In the genomic region with DNA sequence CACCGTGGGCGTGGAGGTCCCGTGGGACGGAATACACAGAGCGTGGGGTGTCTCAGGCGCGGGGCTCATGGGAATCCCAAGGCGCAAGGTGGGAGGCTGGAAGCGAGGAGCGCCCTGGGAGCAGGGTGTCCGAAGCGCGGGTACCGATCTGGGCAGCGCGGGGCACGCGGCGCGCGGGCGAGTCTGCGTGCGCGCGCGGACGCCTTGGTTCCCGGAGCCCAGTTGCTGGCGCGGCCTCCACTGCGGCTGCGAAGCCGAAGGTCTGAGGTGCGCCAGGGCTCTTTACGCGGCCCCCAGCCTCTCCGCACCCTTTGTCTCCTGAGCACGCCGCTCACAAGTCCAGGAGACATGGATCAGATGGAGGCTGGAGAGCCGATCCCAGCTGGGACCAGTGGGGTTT, we compare ENCODE assay signal across 7 cellular contexts.
DNase-seq lines count a peak whose midpoint lies in the region; ATAC-seq, FAIRE-seq and TF ChIP-seq lines count a peak whose summit lies in the region.
"Not testable (repeated sequence)": the region's sequence is repeated elsewhere in the genome, so short reads cannot be mapped to it uniquely, and the experiment has no call there.

No MANE protein-coding gene starts in this region.

- not testable (repeated sequence) for H4K20me1 ChIP-seq in H1 (replicated peaks in 1 of 2; ENCODE audit: control insufficient read depth in 1 of 2, insufficient read depth in 2 of 2, low read length in 2 of 2)

- H3K18ac ChIP-seq in H1 (ENCODE audit: extremely low read depth, low read length); mesendoderm (ENCODE audit: low read length): not testable (repeated sequence)

- not testable (repeated sequence) for H2BK120ac ChIP-seq in H1 (replicated peaks; ENCODE audit: low read depth, low read length); mesendoderm (ENCODE audit: low read depth, low read length)

- H3K27me3 ChIP-seq in CD8-positive, alpha-beta memory T cell (ENCODE audit: insufficient read depth, low read length, poor library complexity, severe bottlenecking); H7 (ENCODE audit: control insufficient read depth, insufficient read depth, low read length); H1 (replicated peaks in 1 of 4; ENCODE audit: control insufficient read depth in 3 of 4, extremely low read depth in 1 of 4, insufficient read depth in 3 of 4, low read length in 3 of 4); mesendoderm (ENCODE audit: insufficient read depth, low read length, poor library complexity): not testable (repeated sequence)

- H2AK5ac ChIP-seq in H1 (ENCODE audit: low read depth, low read length); mesendoderm (ENCODE audit: low read length): not testable (repeated sequence)

- H3K79me1 ChIP-seq in H1 (ENCODE audit: low read depth, low read length); mesendoderm (ENCODE audit: low read length): not testable (repeated sequence)

- H3K9me3 ChIP-seq in CD8-positive, alpha-beta memory T cell (ENCODE audit: low read length); H1 (ENCODE audit: insufficient read depth in 2 of 2, low read depth in 1 of 2, low read length in 1 of 2): not testable (repeated sequence)

- H3K79me2 ChIP-seq in H1 (ENCODE audit: control insufficient read depth in 1 of 2, insufficient read depth in 2 of 2, low read length in 2 of 2): peaks cover 9 to 23% of the 10 kb centered on the region in 2 experiments
- H3K79me2 ChIP-seq in mesendoderm (ENCODE audit: control insufficient read depth, insufficient read depth, low read length): peaks cover 15% of the 10 kb centered on the region

- H3K4me3 Mint-ChIP-seq in CD8-positive, alpha-beta memory T cell: peak overlapping the region in 5 of 7 donors; percentile 1 to 97 (median 53)
- peak overlapping the region; percentile 28 for H3K4me3 Mint-ChIP-seq in activated naive CD8-positive, alpha-beta T cell treated with anti-CD3 and anti-CD28 coated beads, Interleukin-2, amount 10 ng/mL, durations not matched to agents 7 days and 5 days
- H3K4me3 Mint-ChIP-seq in progenitor cell of endocrine pancreas (ENCODE audit: low read depth): peak overlapping the region; percentile 24

- not testable (repeated sequence) for H3K36me3 Mint-ChIP-seq in CD8-positive, alpha-beta memory T cell; activated naive CD8-positive, alpha-beta T cell treated with anti-CD3 and anti-CD28 coated beads, Interleukin-2, amount 10 ng/mL, durations not matched to agents 7 days and 5 days; progenitor cell of endocrine pancreas (ENCODE audit: insufficient read depth)

- H4K91ac ChIP-seq in H1 (replicated peaks; ENCODE audit: insufficient read length, low read length): not testable (repeated sequence)

- H3K27me3 Mint-ChIP-seq in CD8-positive, alpha-beta memory T cell: peaks cover 7 to 10% of the 10 kb centered on the region in 2 donors
- H3K27me3 Mint-ChIP-seq in activated naive CD8-positive, alpha-beta T cell treated with anti-CD3 and anti-CD28 coated beads, Interleukin-2, amount 10 ng/mL, durations not matched to agents 7 days and 5 days: peaks cover 66% of the 10 kb centered on the region
- H3K27me3 Mint-ChIP-seq in progenitor cell of endocrine pancreas: not testable (repeated sequence)

- H3K56ac ChIP-seq in H1 (replicated peaks; ENCODE audit: insufficient read length, low read depth, low read length): not testable (repeated sequence)
- H3K56ac ChIP-seq in mesendoderm (ENCODE audit: low read length): peak overlapping the region; percentile 49

- H4K5ac ChIP-seq in H1 (ENCODE audit: insufficient read length, low read depth, low read length); mesendoderm (ENCODE audit: low read length): not testable (repeated sequence)

- not testable (repeated sequence) for TF ChIP-seq POLR2A in H1 (IDR thresholded peaks at IDR 0.05; ENCODE audit: control extremely low read depth in 1 of 2, low read depth in 2 of 2, low read length in 2 of 2)

- H2BK12ac ChIP-seq in H1 (ENCODE audit: low read depth, low read length): not testable (repeated sequence)

- H3K23me2 ChIP-seq in H1 (ENCODE audit: low read depth, low read length): not testable (repeated sequence)

- peaks cover 24 to 39% (median 26%) of the 10 kb centered on the region in 3 donors for H3K4me1 Mint-ChIP-seq in CD8-positive, alpha-beta memory T cell
- peaks cover 13% of the 10 kb centered on the region for H3K4me1 Mint-ChIP-seq in activated naive CD8-positive, alpha-beta T cell treated with anti-CD3 and anti-CD28 coated beads, Interleukin-2, amount 10 ng/mL, durations not matched to agents 7 days and 5 days
- H3K4me1 Mint-ChIP-seq in progenitor cell of endocrine pancreas (ENCODE audit: low read depth): peaks cover 12% of the 10 kb centered on the region

- not testable (repeated sequence) for H4K8ac ChIP-seq in H1 (ENCODE audit: extremely low read depth, insufficient read depth, low read length); mesendoderm (ENCODE audit: low read depth, low read length)

- POLR2A ChIA-PET in CD8-positive, alpha-beta memory T cell (lab: Charles Lee); activated naive CD8-positive, alpha-beta T cell treated with anti-CD3 and anti-CD28 coated beads, Interleukin-2, amount 10 ng/mL, durations not matched to agents 7 days and 5 days (lab: Charles Lee): not testable (repeated sequence)
- POLR2A ChIA-PET in H1 (lab: Charles Lee; ENCODE audit: partially characterized antibody): interaction anchor here (1.1 kb wide), 1 partner anchor 8 kb away, joined by 3 read pairs; no protein-coding TSS in a partner anchor

- not testable (repeated sequence) for H3K4ac ChIP-seq in H1 (replicated peaks; ENCODE audit: insufficient read length, low read depth, low read length); mesendoderm (ENCODE audit: low read depth, low read length)

- FAIRE-seq in H1 (lab: Jason Lieb, UNC): not testable (repeated sequence)

- TF ChIP-seq CTCF in H1 (IDR thresholded peaks at IDR 0.05; ENCODE audit: control extremely low read depth in 1 of 3, insufficient read depth in 1 of 3, low read depth in 1 of 3, low read length in 3 of 3); progenitor cell of endocrine pancreas (IDR thresholded peaks at IDR 0.05; ENCODE audit: unreplicated experiment): not testable (repeated sequence)

- CTCF ChIA-PET in CD8-positive, alpha-beta memory T cell (lab: Charles Lee): interaction anchor here (0.7 kb wide), 1 partner anchor 8 kb away, joined by 3 read pairs; no protein-coding TSS in a partner anchor
- CTCF ChIA-PET in H1 (lab: Charles Lee; ENCODE audit: partially characterized antibody): interaction anchor here (1.6 kb wide), 1 partner anchor 11 kb away, joined by 3 read pairs; no protein-coding TSS in a partner anchor

- H2BK20ac ChIP-seq in H1 (ENCODE audit: low read length): not testable (repeated sequence)

- not testable (repeated sequence) for TF ChIP-seq RAD21 in H1 (IDR thresholded peaks at IDR 0.05 in 1 of 2, conservative IDR thresholded peaks at IDR 0.05 in 1 of 2; ENCODE audit: low read depth in 2 of 2, low read length in 2 of 2)

- not testable (repeated sequence) for H3K36me3 ChIP-seq in CD8-positive, alpha-beta memory T cell (ENCODE audit: insufficient read depth, low read length); H7 (replicated peaks; ENCODE audit: control insufficient read depth, insufficient read depth, low read length); H1 (ENCODE audit: control insufficient read depth in 2 of 4, insufficient read depth in 4 of 4, low read length in 3 of 4); mesendoderm (ENCODE audit: control insufficient read depth, insufficient read depth, low read length)

- H3K9ac ChIP-seq in H1 (replicated peaks in 1 of 4; ENCODE audit: extremely low read depth in 1 of 4, low read depth in 3 of 4, low read length in 3 of 4): not testable (repeated sequence)
- peak overlapping the region; percentile 24 for H3K9ac ChIP-seq in mesendoderm (ENCODE audit: low read length)

- not testable (repeated sequence) for H2AFZ ChIP-seq in H1 (ENCODE audit: low read length)

- not testable (repeated sequence) for H3K4me1 ChIP-seq in CD8-positive, alpha-beta memory T cell (ENCODE audit: insufficient read depth, low read length); mesendoderm (ENCODE audit: control insufficient read depth, low read depth, low read length)
- peaks cover 0 to 18% (median 7%) of the 10 kb centered on the region in 4 experiments; a peak in 6 of 7 replicates for H3K4me1 ChIP-seq in H1 (replicated peaks in 1 of 4; ENCODE audit: control insufficient read depth in 3 of 4, insufficient read depth in 4 of 4, low read length in 3 of 4)

- 31% methylated on average over 19 of the region's 41 CpGs; no CpG with 5 or more reads in 1 of the 2 experiments for WGBS in H1 (ENCODE audit: extremely low coverage in 1 of 2, insufficient coverage in 1 of 2, insufficient read length in 1 of 2, insufficient replicate concordance in 2 of 2, low coverage in 1 of 2, low lambda C conversion rate in 2 of 2, missing lambda C conversion rate in 1 of 2), 2 experiments
- no CpG with 5 or more reads among the region's 41 CpGs for WGBS in mesendoderm (ENCODE audit: extremely low coverage, insufficient coverage, low lambda C conversion rate)

- peak overlapping the region in 1 of 8 donors; percentile 39 for H3K27ac Mint-ChIP-seq in CD8-positive, alpha-beta memory T cell
- not testable (repeated sequence) for H3K27ac Mint-ChIP-seq in activated naive CD8-positive, alpha-beta T cell treated with anti-CD3 and anti-CD28 coated beads, Interleukin-2, amount 10 ng/mL, durations not matched to agents 7 days and 5 days; progenitor cell of endocrine pancreas

- not testable (repeated sequence) for TF ChIP-seq EP300 in H1 (IDR thresholded peaks at IDR 0.05; ENCODE audit: borderline replicate concordance in 1 of 2, low read depth in 2 of 2, low read length in 2 of 2)

- H3K9me3 Mint-ChIP-seq in CD8-positive, alpha-beta memory T cell; activated naive CD8-positive, alpha-beta T cell treated with anti-CD3 and anti-CD28 coated beads, Interleukin-2, amount 10 ng/mL, durations not matched to agents 7 days and 5 days; progenitor cell of endocrine pancreas (ENCODE audit: low read depth): not testable (repeated sequence)

- not testable (repeated sequence) for H3K4me3 ChIP-seq in CD8-positive, alpha-beta memory T cell (ENCODE audit: low read length); mesendoderm (ENCODE audit: low read length)
- H3K4me3 ChIP-seq in H7 (ENCODE audit: insufficient read depth, low read depth, low read length): peak overlapping the region; percentile 19
- H3K4me3 ChIP-seq in H1 (ENCODE audit: extremely low read depth in 1 of 4, insufficient read depth in 2 of 4, low read depth in 3 of 4, low read length in 4 of 4): peak overlapping the region in 1 of 4 experiments; percentile 94; a peak in 1 of 8 replicates

- not testable (repeated sequence) for H3K23ac ChIP-seq in H1 (ENCODE audit: insufficient read length); mesendoderm (ENCODE audit: low read length)

- not testable (repeated sequence) for H3K27ac ChIP-seq in CD8-positive, alpha-beta memory T cell (ENCODE audit: low read depth, low read length); H1 (ENCODE audit: low read depth, low read length); mesendoderm (ENCODE audit: low read depth, low read length)

- H2BK5ac ChIP-seq in H1 (ENCODE audit: low read depth, low read length); mesendoderm (ENCODE audit: low read length): not testable (repeated sequence)

- not testable (repeated sequence) for ATAC-seq in activated naive CD8-positive, alpha-beta T cell treated with anti-CD3 and anti-CD28 coated beads, Interleukin-2, amount 10 ng/mL, durations not matched to agents 7 days and 5 days (ENCODE audit: low read depth)

- H2BK15ac ChIP-seq in H1 (ENCODE audit: low read length); mesendoderm (replicated peaks; ENCODE audit: low read depth): not testable (repeated sequence)

- not testable (repeated sequence) for H3K14ac ChIP-seq in H1 (ENCODE audit: insufficient read length)

- not testable (repeated sequence) for DNase-seq in CD8-positive, alpha-beta memory T cell; activated naive CD8-positive, alpha-beta T cell treated with anti-CD3 and anti-CD28 coated beads, Interleukin-2, amount 10 ng/mL, durations not matched to agents 7 days and 5 days; H1 (ENCODE audit: low read depth in 1 of 2, low spot score in 2 of 2); mesendoderm; progenitor cell of endocrine pancreas (ENCODE audit: low spot score, unreplicated experiment)
- DNase-seq in H7: peak; percentile 25
- DNase-seq in NCI-H526 (lab: John Stamatoyannopoulos, UW): peak; percentile 21 to 73

- peak overlapping the region; percentile 42 to 89; a peak in 3 of 4 replicates for H3K4me2 ChIP-seq in H1 (ENCODE audit: insufficient read depth in 1 of 2, low read depth in 2 of 2, low read length in 2 of 2)
- H3K4me2 ChIP-seq in mesendoderm (ENCODE audit: low read length): not testable (repeated sequence)
